ENCODE assay signal across 21 cellular contexts in genomic region chr16:27379919-27380318, GRCh38.
"Had no signal": no experiment of that assay in that cellular context is flagged by ENCODE, and none has a peak within 500 bp of the region (broad histone marks: within the 10 kb centered on the region; RNA-seq: fewer than 3 reads in every experiment).

No MANE protein-coding gene starts in this region.

- H3K36me3 ChIP-seq: ascending aorta, left lung had no signal

- H3K4me1 Mint-ChIP-seq: neural crest cell, WTC11 had no signal

- H3K9me3 ChIP-seq: ascending aorta, psoas muscle, testis had no signal

- H3K36me3 Mint-ChIP-seq: type B pancreatic cell, WTC11 had no signal

- DNase-seq: activated CD4-positive, alpha-beta T cell treated with anti-CD3 and anti-CD28 coated beads for 36 hours; activated CD8-positive, alpha-beta T cell treated with anti-CD3 and anti-CD28 coated beads, Interleukin-2, amount 10 ng/mL, durations not matched to agents 7 days and 5 days; activated gamma-delta T cell; erythroblast; foreskin melanocyte; glutamatergic neuron; midbrain; psoas muscle; right cardiac atrium; stimulated activated CD4-positive, alpha-beta T cell treated with anti-CD3 and anti-CD28 coated beads, Interleukin-15, amount 100 ng/mL, for 24 hours; stimulated activated CD4-positive, alpha-beta T cell treated with anti-CD3 and anti-CD28 coated beads, Interleukin-4, amount 100 ng/mL, for 1 hour; testis had no signal

- H3K27me3 ChIP-seq: ascending aorta, left lung, testis had no signal

- H3K27ac Mint-ChIP-seq: activated CD8-positive, alpha-beta T cell treated with anti-CD3 and anti-CD28 coated beads, Interleukin-2, amount 10 ng/mL, durations not matched to agents 7 days and 5 days; type B pancreatic cell; WTC11 had no signal

- H3K4me3 Mint-ChIP-seq: activated CD4-positive, alpha-beta T cell treated with anti-CD3 and anti-CD28 coated beads for 36 hours; activated CD8-positive, alpha-beta T cell treated with anti-CD3 and anti-CD28 coated beads, Interleukin-2, amount 10 ng/mL, durations not matched to agents 7 days and 5 days; neural crest cell; stimulated activated memory B cell treated with anti-CD40 and anti-IgM and Interleukin-4, amounts not matched to agents 10 μg/mL and 1 μg/mL and 100 μg/mL, for 72 hours; type B pancreatic cell; WTC11 had no signal

- H3K4me1 ChIP-seq: ascending aorta, psoas muscle, testis had no signal

- H3K27me3 Mint-ChIP-seq: activated CD4-positive, alpha-beta T cell treated with anti-CD3 and anti-CD28 coated beads for 36 hours had no signal

- ATAC-seq: activated CD8-positive, alpha-beta T cell treated with anti-CD3 and anti-CD28 coated beads, Interleukin-2, amount 10 ng/mL, durations not matched to agents 7 days and 5 days; left lung; psoas muscle; right cardiac atrium; stimulated activated memory B cell treated with anti-CD40 and anti-IgM and Interleukin-4, amounts not matched to agents 10 μg/mL and 1 μg/mL and 100 μg/mL, for 72 hours; WTC11 had no signal

- H3K27ac ChIP-seq: ascending aorta, coronary artery, left lung, psoas muscle, SK-N-MC, testis had no signal

- H3K4me3 ChIP-seq: ascending aorta, coronary artery, left lung, psoas muscle, SK-N-MC, skin epidermis, testis had no signal
